ENCODE assay signal across 7 cellular contexts in the genomic region with DNA sequence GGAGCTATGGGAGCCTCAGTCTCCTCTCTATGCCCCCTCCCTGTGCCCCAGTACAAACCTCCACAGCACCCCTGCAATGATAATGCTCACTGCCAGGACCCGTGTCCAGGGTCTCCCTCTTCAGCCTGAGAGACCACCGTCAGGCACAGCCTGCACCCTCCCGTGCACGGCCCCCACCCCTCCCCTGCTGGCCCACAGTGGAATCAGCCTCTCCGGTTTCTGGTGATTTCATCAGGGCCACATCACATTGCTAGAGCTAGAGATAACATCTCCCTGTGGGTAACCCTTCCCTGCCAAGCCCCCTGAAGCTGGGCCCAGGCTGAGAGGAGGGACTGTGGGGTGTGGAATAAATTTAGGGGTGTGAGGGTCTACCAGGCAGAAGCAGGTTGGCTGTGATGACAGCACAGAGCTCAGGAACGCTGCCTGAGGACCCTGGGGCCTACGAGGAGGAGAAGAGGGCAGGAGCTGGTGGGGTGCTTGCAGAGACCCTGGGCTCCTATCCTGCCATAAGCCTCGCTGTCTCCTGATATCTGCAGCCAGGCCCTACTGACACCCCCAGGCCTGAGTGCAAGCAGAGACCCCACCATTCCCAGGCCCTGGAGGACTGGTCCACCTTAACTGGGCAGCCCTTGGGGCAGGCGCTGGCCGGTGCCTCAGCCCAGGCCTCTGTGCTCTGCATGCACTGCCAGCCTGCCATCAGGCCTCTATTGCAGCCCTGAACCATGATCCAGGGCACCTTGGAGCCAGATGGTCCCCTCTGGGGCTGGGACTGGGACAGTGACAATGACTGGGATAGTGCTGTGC.
DNase-seq lines count a peak whose midpoint lies in the region; ATAC-seq and TF ChIP-seq lines count a peak whose summit lies in the region.

A gene (plus strand): TSS at position 378 of the 804 bp plus-strand sequence. CDS start 345 bp downstream, at position 723.

- no peak for ATAC-seq in RWPE2 (ENCODE audit: low read depth)

- no peak within 1 kb of the TSS for H3K4me3 ChIP-seq in RWPE2 (ENCODE audit: severe bottlenecking)

- H3K27ac ChIP-seq in RWPE2 (ENCODE audit: poor library complexity, severe bottlenecking), result peak within 1 kb of the TSS; percentile 11

- no peaks in the 10 kb centered on the region for H3K27me3 ChIP-seq in RWPE2 (ENCODE audit: insufficient read depth, poor library complexity, severe bottlenecking)

- H3K9me3 ChIP-seq in RWPE2 (ENCODE audit: severe bottlenecking), result no peaks in the 10 kb centered on the region

- DNase-seq in RWPE2 (ENCODE audit: low spot score) (no peak), dedifferentiated amniotic fluid mesenchymal stem cell (ENCODE audit: extremely low spot score) (peak; percentile 89), KG1 (lab: John Stamatoyannopoulos, UW) (no peak), GM19240 (ENCODE audit: insufficient read length, low spot score) (no peak)
- peak; percentile 71 for DNase-seq in stimulated activated CD8-positive, alpha-beta memory T cell treated with anti-CD3 and anti-CD28 coated beads, Interleukin-4, amount 100 ng/mL, for 48 hours
- DNase-seq in activated effector memory CD4-positive, alpha-beta T cell treated with anti-CD3 and anti-CD28 coated beads, Interleukin-2, amount 50 U/mL, for 16 hours, result no peak

- H3K4me1 ChIP-seq in RWPE2 (ENCODE audit: insufficient read depth, poor library complexity, severe bottlenecking), result peaks cover 21% of the 10 kb centered on the region

- H3K36me3 ChIP-seq in RWPE2 (ENCODE audit: low read depth), result no peaks in the 10 kb centered on the region

- 0 out of 3 replicates have a peak, but pooled peaks have one; percentile 14 for TF ChIP-seq CTCF in GM12872 (IDR thresholded peaks at IDR 0.05; ENCODE audit: insufficient read depth, low read depth, low read length)
- TF ChIP-seq CTCF in RWPE2 (IDR thresholded peaks at IDR 0.05; ENCODE audit: poor library complexity, severe bottlenecking), result no peak

Comparison
In these comparisons a context has a peak if more than half of its experiments do, and no peak if none do; other contexts are left out.
1. DNase-seq: peak in dedifferentiated amniotic fluid mesenchymal stem cell (single experiment) and stimulated activated CD8-positive, alpha-beta memory T cell treated with anti-CD3 and anti-CD28 coated beads, Interleukin-4, amount 100 ng/mL, for 48 hours (single experiment); none in RWPE2 (single experiment), KG1 (single experiment), activated effector memory CD4-positive, alpha-beta T cell treated with anti-CD3 and anti-CD28 coated beads, Interleukin-2, amount 50 U/mL, for 16 hours (single experiment) and GM19240 (single experiment).